15 cellular contexts compared by ENCODE assay signal in genomic region chr4:87029356-87029755, GRCh38.
A peak's percentile ranks its signal among the peaks of the same experiment; 100 is the strongest.
DNase-seq lines count a peak whose midpoint lies in the region; ATAC-seq and TF ChIP-seq lines count a peak whose summit lies in the region.
"Had no signal": no experiment of that assay in that cellular context is flagged by ENCODE, and none has a peak within 500 bp of the region (broad histone marks: within the 10 kb centered on the region; RNA-seq: fewer than 3 reads in every experiment).

No MANE protein-coding gene starts in this region.

- 52% methylated on average over 5 of the region's 5 CpGs for WGBS in tibial nerve, 2 donors
- WGBS in SK-N-SH (ENCODE audit: low lambda C conversion rate) = 93% methylated on average over 5 of the region's 5 CpGs

- TF ChIP-seq POLR2A in breast epithelium (IDR thresholded peaks at IDR 0.05) = no peak
- no peak for TF ChIP-seq POLR2A in tibial nerve (IDR thresholded peaks at IDR 0.05)

- peak overlapping the region; percentile 49 for H3K27ac Mint-ChIP-seq in osteocyte (ENCODE audit: unreplicated experiment)
- H3K27ac Mint-ChIP-seq: natural killer cell treated with Interleukin-12 subunit alpha and Interleukin-12 subunit beta and Interleukin-15 and Interleukin-18, amount 100 ng/mL, for 72 hours had no signal

- no peaks in the 10 kb centered on the region for H3K9me2 ChIP-seq in SK-N-SH

- H3K4me2 ChIP-seq in SK-N-SH = no peak overlapping the region

- no peak overlapping the region for H3K4me3 Mint-ChIP-seq in osteocyte (ENCODE audit: unreplicated experiment)
- H3K4me3 Mint-ChIP-seq: natural killer cell treated with Interleukin-12 subunit alpha and Interleukin-12 subunit beta and Interleukin-15 and Interleukin-18, amount 100 ng/mL, for 72 hours had no signal

- H2AFZ ChIP-seq in SK-N-SH (ENCODE audit: low read depth) = no peak overlapping the region

- peaks cover 2% of the 10 kb centered on the region for H3K36me3 Mint-ChIP-seq in osteocyte (ENCODE audit: unreplicated experiment)
- H3K36me3 Mint-ChIP-seq: natural killer cell treated with Interleukin-12 subunit alpha and Interleukin-12 subunit beta and Interleukin-15 and Interleukin-18, amount 100 ng/mL, for 72 hours had no signal

- peaks cover 23% of the 10 kb centered on the region for H3K4me1 Mint-ChIP-seq in osteocyte (ENCODE audit: unreplicated experiment)

- peaks cover 0 to 28% of the 10 kb centered on the region in 2 donors for H3K4me1 ChIP-seq in breast epithelium
- peaks cover 100% of the 10 kb centered on the region for H3K4me1 ChIP-seq in left ventricle myocardium inferior
- H3K4me1 ChIP-seq in tibial nerve = peaks cover 0 to 100% (median 86%) of the 10 kb centered on the region in 4 donors
- H3K4me1 ChIP-seq in SK-N-SH (ENCODE audit: control insufficient read depth in 1 of 2, insufficient read depth in 2 of 2, low read depth in 1 of 2, low read length in 1 of 2) = peaks cover 32 to 38% of the 10 kb centered on the region in 2 experiments; a peak in 3 of 4 replicates

- TF ChIP-seq EP300 in tibial nerve (IDR thresholded peaks at IDR 0.05) (peak; percentile 89 to 91), SK-N-SH (IDR thresholded peaks at IDR 0.05; ENCODE audit: borderline replicate concordance in 1 of 2, low read depth in 1 of 2, low read length in 1 of 2) (no peak)

- no peak for TF ChIP-seq RAD21 in SK-N-SH (IDR thresholded peaks at IDR 0.05; ENCODE audit: low read length)

- intact Hi-C loops in breast epithelium (cut with DNase I; ENCODE audit: low total_unique reads) = no loop called here
- intact Hi-C loops in left ventricle myocardium inferior (cut with micrococcal nuclease) = no loop called here

- no peak overlapping the region for H3K4me3 ChIP-seq in breast epithelium
- H3K4me3 ChIP-seq in left ventricle myocardium inferior = peak overlapping the region; percentile 16
- H3K4me3 ChIP-seq in tibial nerve = no peak overlapping the region
- H3K4me3 ChIP-seq in SK-N-SH (ENCODE audit: low read depth in 2 of 2, low read length in 1 of 2) = no peak overlapping the region

- no peak for DNase-seq in breast epithelium (ENCODE audit: low spot score in 2 of 2)
- DNase-seq in left ventricle myocardium inferior = no peak
- DNase-seq in osteocyte (ENCODE audit: extremely low spot score, unreplicated experiment) = no peak
- DNase-seq in tibial nerve (ENCODE audit: low spot score in 2 of 2) = peak; percentile 40 to 74
- DNase-seq in mucosa of gallbladder (ENCODE audit: low spot score) = no peak
- DNase-seq in SK-N-SH = no peak
- DNase-seq: activated effector memory CD4-positive, alpha-beta T cell treated with anti-CD3 and anti-CD28 coated beads, Interleukin-2, amount 50 U/mL, for 16 hours; effector CD8-positive, alpha-beta T cell; foreskin melanocyte; H7; NCI-H446 treated with DMSO at 0.1 percent for 48 hours; stimulated activated CD4-positive, alpha-beta T cell treated with anti-CD3 and anti-CD28 coated beads, Interleukin-12 subunit alpha, Interleukin-12 subunit beta, amount 100 ng/mL, for 4 hours had no signal

- peaks cover 55% of the 10 kb centered on the region for H3K79me2 ChIP-seq in SK-N-SH (ENCODE audit: insufficient read depth)

- H3K27me3 ChIP-seq in breast epithelium (no peaks in the 10 kb centered on the region), left ventricle myocardium inferior (ENCODE audit: low read depth) (no peaks in the 10 kb centered on the region), tibial nerve (no peaks in the 10 kb centered on the region), SK-N-SH (ENCODE audit: insufficient read depth) (no peaks in the 10 kb centered on the region)

- H3K9me3 ChIP-seq in breast epithelium (no peaks in the 10 kb centered on the region), left ventricle myocardium inferior (replicated peaks) (no peaks in the 10 kb centered on the region), tibial nerve (no peaks in the 10 kb centered on the region), SK-N-SH (no peaks in the 10 kb centered on the region)

- no peaks in the 10 kb centered on the region for H3K27me3 Mint-ChIP-seq in osteocyte (ENCODE audit: unreplicated experiment)
- H3K27me3 Mint-ChIP-seq: natural killer cell treated with Interleukin-12 subunit alpha and Interleukin-12 subunit beta and Interleukin-15 and Interleukin-18, amount 100 ng/mL, for 72 hours had no signal

- TF ChIP-seq CTCF in breast epithelium (IDR thresholded peaks at IDR 0.05) (no peak), left ventricle myocardium inferior (IDR thresholded peaks at IDR 0.05; ENCODE audit: borderline replicate concordance) (no peak), osteocyte (IDR thresholded peaks at IDR 0.05) (no peak), tibial nerve (IDR thresholded peaks at IDR 0.05) (no peak), SK-N-SH (IDR thresholded peaks at IDR 0.05) (no peak)

- H3F3A ChIP-seq in SK-N-SH (replicated peaks; ENCODE audit: insufficient read depth) = no peaks in the 10 kb centered on the region

- no peaks in the 10 kb centered on the region for H3K36me3 ChIP-seq in breast epithelium
- H3K36me3 ChIP-seq in left ventricle myocardium inferior = no peaks in the 10 kb centered on the region
- no peaks in the 10 kb centered on the region for H3K36me3 ChIP-seq in tibial nerve
- no peaks in the 10 kb centered on the region for H3K36me3 ChIP-seq in SK-N-SH (replicated peaks in 1 of 2; ENCODE audit: control insufficient read depth in 1 of 2, insufficient read depth in 2 of 2, low read length in 1 of 2)

- CTCF ChIA-PET in SK-N-SH (lab: Yijun Ruan, JAX) = interaction anchor here (0.6 kb wide), 1 partner anchor 210 kb away, joined by 3 read pairs; no protein-coding TSS in a partner anchor

- POLR2A ChIA-PET in SK-N-SH (lab: Yijun Ruan, JAX) = no interaction called here

- H4K20me1 ChIP-seq in SK-N-SH (ENCODE audit: insufficient read depth) = no peaks in the 10 kb centered on the region

- H3K9ac ChIP-seq in SK-N-SH = no peak overlapping the region

- no peaks in the 10 kb centered on the region for H3K9me3 Mint-ChIP-seq in osteocyte (ENCODE audit: unreplicated experiment)
- H3K9me3 Mint-ChIP-seq: natural killer cell treated with Interleukin-12 subunit alpha and Interleukin-12 subunit beta and Interleukin-15 and Interleukin-18, amount 100 ng/mL, for 72 hours had no signal

- no peak for ATAC-seq in HG03097 (IDR thresholded peaks at IDR 0.05; ENCODE audit: low FRiP score, unreplicated experiment)
- ATAC-seq: natural killer cell treated with Interleukin-12 subunit alpha and Interleukin-12 subunit beta and Interleukin-15 and Interleukin-18, amount 100 ng/mL, for 72 hours had no signal

- H3K27ac ChIP-seq in breast epithelium (peak overlapping the region; percentile 31 to 84), left ventricle myocardium inferior (replicated peaks) (peak overlapping the region; percentile 92), tibial nerve (peak overlapping the region; percentile 71 to 91 (median 84)), SK-N-SH (ENCODE audit: low read depth in 2 of 2, low read length in 1 of 2) (no peak overlapping the region)
- H3K27ac ChIP-seq: C4-2B had no signal

TF ChIP-seq in SK-N-SH, 30 proteins besides CTCF, POLR2A, EP300 and RAD21:
- TF ChIP-seq RCOR1 (IDR thresholded peaks at IDR 0.05; ENCODE audit: low read length) = no peak
- TF ChIP-seq MEF2A (IDR thresholded peaks at IDR 0.05; ENCODE audit: borderline replicate concordance, low read depth) = no peak

Comparison
In these comparisons a context has a peak if more than half of its experiments do, and no peak if none do; other contexts are left out.
1. DNase-seq: peak in tibial nerve (2 of 2); none in breast epithelium (0 of 2), left ventricle myocardium inferior (single experiment), osteocyte (single experiment), mucosa of gallbladder (single experiment) and SK-N-SH (single experiment).
2. H3K27ac ChIP-seq: peak in breast epithelium (2 of 2), left ventricle myocardium inferior (single experiment) and tibial nerve (4 of 4); none in SK-N-SH (0 of 2).